In the genomic region with DNA sequence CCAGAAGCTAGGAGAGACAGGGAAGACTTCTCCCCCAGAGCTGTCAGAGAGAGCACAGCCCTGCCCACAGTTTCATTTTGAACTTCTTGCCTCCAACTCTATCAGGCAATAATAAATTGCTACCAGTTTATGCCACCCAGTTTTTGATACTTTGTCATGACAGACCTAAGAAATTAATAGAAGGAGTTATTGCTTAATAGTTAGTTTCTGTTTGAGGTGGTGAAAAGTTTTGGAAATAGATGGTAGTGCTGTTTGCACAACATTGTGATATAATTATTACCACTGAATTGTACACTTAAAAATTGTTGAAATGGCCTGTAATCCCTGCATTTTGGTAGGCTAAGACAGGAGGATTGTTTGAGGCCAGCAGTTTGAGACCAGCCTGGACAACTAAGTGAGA, we compare ENCODE assay signal across 32 cellular contexts. TPM values are rescaled to one million over a fixed set of nuclear protein-coding genes. Genes with fewer than 3 reads are reported as not detected.
"Had no signal": no experiment of that assay in that cellular context is flagged by ENCODE, and none has a peak within 500 bp of the region (broad histone marks: within the 10 kb centered on the region; RNA-seq: fewer than 3 reads in every experiment).

No MANE protein-coding gene starts in this region.

- H3K27ac Mint-ChIP-seq: activated CD4-positive, alpha-beta T cell treated with anti-CD3 and anti-CD28 coated beads, Interleukin-2, amount 10 ng/mL, durations not matched to agents 7 days and 5 days; activated CD8-positive, alpha-beta T cell treated with anti-CD3 and anti-CD28 coated beads for 36 hours; activated naive CD4-positive, alpha-beta T cell treated with anti-CD3 and anti-CD28 coated beads, Interleukin-2, amount 50 U/mL, for 24 hours; activated naive CD8-positive, alpha-beta T cell treated with anti-CD3 and anti-CD28 coated beads for 36 hours; activated naive CD8-positive, alpha-beta T cell treated with anti-CD3 and anti-CD28 coated beads, Interleukin-2, amount 50 U/mL, for 24 hours; activated T-helper 17 cell treated with anti-CD3 and anti-CD28 coated beads, Interleukin-2, amount 50 U/mL, for 72 hours; effector memory CD8-positive, alpha-beta T cell; WTC11 had no signal

- H3K4me3 Mint-ChIP-seq: activated CD4-positive, alpha-beta T cell treated with anti-CD3 and anti-CD28 coated beads, Interleukin-2, amount 10 ng/mL, durations not matched to agents 7 days and 5 days; activated CD8-positive, alpha-beta T cell treated with anti-CD3 and anti-CD28 coated beads for 36 hours; activated naive CD4-positive, alpha-beta T cell treated with anti-CD3 and anti-CD28 coated beads, Interleukin-2, amount 50 U/mL, for 24 hours; activated naive CD8-positive, alpha-beta T cell treated with anti-CD3 and anti-CD28 coated beads for 36 hours; activated naive CD8-positive, alpha-beta T cell treated with anti-CD3 and anti-CD28 coated beads, Interleukin-2, amount 50 U/mL, for 24 hours; activated T-cell treated with anti-CD3 and anti-CD28 coated beads, Interleukin-2, amount 50 U/mL, for 4 hours; activated T-helper 17 cell treated with anti-CD3 and anti-CD28 coated beads, Interleukin-2, amount 50 U/mL, for 72 hours; effector memory CD8-positive, alpha-beta T cell; WTC11 had no signal

- FAIRE-seq: colon had no signal

- DNase-seq: activated CD4-positive, alpha-beta T cell treated with anti-CD3 and anti-CD28 coated beads for 1 hour; activated CD4-positive, alpha-beta T cell treated with anti-CD3 and anti-CD28 coated beads for 4 hours; activated CD4-positive, alpha-beta T cell treated with anti-CD3 and anti-CD28 coated beads, Interleukin-2, amount 10 ng/mL, durations not matched to agents 7 days and 5 days; activated CD4-positive, alpha-beta T cell treated with anti-CD3 and anti-CD28 coated beads, Interleukin-2, amount 50 U/mL, for 4 hours; activated CD8-positive, alpha-beta memory T cell treated with anti-CD3 and anti-CD28 coated beads for 24 hours; activated CD8-positive, alpha-beta T cell treated with anti-CD3 and anti-CD28 coated beads for 36 hours; activated effector memory CD4-positive, alpha-beta T cell treated with Interleukin-2 at 50 U/mL for 16 hours; activated gamma-delta T cell treated with Interleukin-2 at 50 U/mL for 16 hours; activated naive CD4-positive, alpha-beta T cell treated with Interleukin-2 at 50 U/mL for 16 hours; activated naive CD8-positive, alpha-beta T cell treated with anti-CD3 and anti-CD28 coated beads for 36 hours; activated naive CD8-positive, alpha-beta T cell treated with anti-CD3 and anti-CD28 coated beads, Interleukin-2, amount 50 U/mL, for 24 hours; activated T-cell treated with anti-CD3 and anti-CD28 coated beads, Interleukin-2, amount 50 U/mL, for 4 hours; adrenal gland; brain microvascular endothelial cell; caudate nucleus; cortex of kidney; dermis blood vessel endothelial cell; effector CD4-positive, alpha-beta T cell; effector memory CD8-positive, alpha-beta T cell; erythroblast; foreskin keratinocyte; gastrocnemius medialis; heart right ventricle; T-helper 2 cell had no signal

- H3K9me3 Mint-ChIP-seq: activated CD4-positive, alpha-beta T cell treated with anti-CD3 and anti-CD28 coated beads, Interleukin-2, amount 10 ng/mL, durations not matched to agents 7 days and 5 days; activated CD8-positive, alpha-beta T cell treated with anti-CD3 and anti-CD28 coated beads for 36 hours; activated naive CD4-positive, alpha-beta T cell treated with anti-CD3 and anti-CD28 coated beads, Interleukin-2, amount 50 U/mL, for 24 hours; activated naive CD8-positive, alpha-beta T cell treated with anti-CD3 and anti-CD28 coated beads for 36 hours; activated naive CD8-positive, alpha-beta T cell treated with anti-CD3 and anti-CD28 coated beads, Interleukin-2, amount 50 U/mL, for 24 hours; activated T-cell treated with anti-CD3 and anti-CD28 coated beads, Interleukin-2, amount 50 U/mL, for 4 hours; activated T-helper 17 cell treated with anti-CD3 and anti-CD28 coated beads, Interleukin-2, amount 50 U/mL, for 72 hours; effector memory CD8-positive, alpha-beta T cell; WTC11 had no signal

- H3K36me3 ChIP-seq: adrenal gland, ascending aorta, brain microvascular endothelial cell, esophagus muscularis mucosa, gastrocnemius medialis, heart right ventricle had no signal

- H3K27ac ChIP-seq: adrenal gland, ascending aorta, brain microvascular endothelial cell, esophagus muscularis mucosa, foreskin keratinocyte, gastrocnemius medialis, heart right ventricle, VCaP had no signal

- H3K4me1 Mint-ChIP-seq: activated naive CD8-positive, alpha-beta T cell treated with anti-CD3 and anti-CD28 coated beads for 36 hours; activated T-helper 17 cell treated with anti-CD3 and anti-CD28 coated beads, Interleukin-2, amount 50 U/mL, for 72 hours had no signal

- H3K4me3 ChIP-seq: adrenal gland, ascending aorta, esophagus muscularis mucosa, gastrocnemius medialis, heart right ventricle had no signal

- H3K9me3 ChIP-seq: adrenal gland, ascending aorta, esophagus muscularis mucosa, gastrocnemius medialis, heart right ventricle had no signal

- H3K36me3 Mint-ChIP-seq: activated naive CD4-positive, alpha-beta T cell treated with anti-CD3 and anti-CD28 coated beads, Interleukin-2, amount 50 U/mL, for 24 hours; activated naive CD8-positive, alpha-beta T cell treated with anti-CD3 and anti-CD28 coated beads for 36 hours; WTC11 had no signal

- ATAC-seq: activated CD8-positive, alpha-beta T cell treated with anti-CD3 and anti-CD28 coated beads for 36 hours; activated naive CD8-positive, alpha-beta T cell treated with anti-CD3 and anti-CD28 coated beads, Interleukin-2, amount 50 U/mL, for 24 hours; activated T-cell treated with anti-CD3 and anti-CD28 coated beads, Interleukin-2, amount 50 U/mL, for 4 hours; activated T-helper 17 cell treated with anti-CD3 and anti-CD28 coated beads, Interleukin-2, amount 50 U/mL, for 72 hours; effector memory CD8-positive, alpha-beta T cell; foreskin keratinocyte; gastrocnemius medialis; heart right ventricle; WTC11 had no signal

- H3K27me3 ChIP-seq: brain microvascular endothelial cell, foreskin keratinocyte had no signal

RNA-seq across cellular contexts. Expression of a gene that starts 5.0 kb away (rescaled TPM):
- total RNA-seq: activated CD4-positive, alpha-beta T cell treated with anti-CD3 and anti-CD28 coated beads, Interleukin-2, amount 10 ng/mL, durations not matched to agents 7 days and 5 days; activated CD8-positive, alpha-beta T cell treated with anti-CD3 and anti-CD28 coated beads for 36 hours; activated naive CD8-positive, alpha-beta T cell treated with anti-CD3 and anti-CD28 coated beads for 36 hours; activated T-helper 17 cell treated with anti-CD3 and anti-CD28 coated beads, Interleukin-2, amount 50 U/mL, for 72 hours; T-helper 1 cell treated with Interleukin-12 subunit alpha and Interleukin-12 subunit beta and Interleukin-4 antibody, amounts not matched to agents 30 ng/mL and 1 ng/mL, for 36 hours had no signal
